ENCODE assay signal across 1 cellular context in genomic region chr4:40515398-40516293, GRCh38.
TF ChIP-seq lines count a peak whose summit lies in the region.

No MANE protein-coding gene starts in this region.

TF ChIP-seq in K562, 482 proteins besides CTCF, POLR2A, EP300 and RAD21 (continued from another document and continues in another):
- TF ChIP-seq ZNF318 (IDR thresholded peaks at IDR 0.05; ENCODE audit: borderline replicate concordance in 1 of 2, low read depth in 1 of 2), result peak in 1 of 2 experiments; percentile 48; a peak in 1 of 4 replicates
- TF ChIP-seq CC2D1A (IDR thresholded peaks at IDR 0.05), result 0 out of 2 replicates have a peak, but pooled peaks have one; percentile 40
- TF ChIP-seq ILF3 (IDR thresholded peaks at IDR 0.05; ENCODE audit: borderline replicate concordance), result no peak
- TF ChIP-seq TCF3 (CRISPR knock-in tag; IDR thresholded peaks at IDR 0.05), result peak; percentile 38; the same call in 1 of the 2 replicates
- no peak for TF ChIP-seq STAT5B (CRISPR knock-in tag; IDR thresholded peaks at IDR 0.05)
- peak; percentile 90 for TF ChIP-seq ETV1 (tag; conservative IDR thresholded peaks at IDR 0.05; ENCODE audit: low read depth)
- TF ChIP-seq BCL6 (CRISPR knock-in tag; IDR thresholded peaks at IDR 0.05), result no peak
- no peak for TF ChIP-seq ZNF778 (CRISPR knock-in tag; IDR thresholded peaks at IDR 0.05)
- no peak for TF ChIP-seq ZNF121 (CRISPR knock-in tag; conservative IDR thresholded peaks at IDR 0.05)
- no peak for TF ChIP-seq ZNF124 (CRISPR knock-in tag; IDR thresholded peaks at IDR 0.05)
- TF ChIP-seq DACH1 (IDR thresholded peaks at IDR 0.05; ENCODE audit: partially characterized antibody), result peak; percentile 40
- TF ChIP-seq CLOCK (CRISPR knock-in tag; IDR thresholded peaks at IDR 0.05; ENCODE audit: borderline replicate concordance), result no peak
- TF ChIP-seq ARID3A (IDR thresholded peaks at IDR 0.05; ENCODE audit: borderline replicate concordance, low read depth, low read length), result peak; percentile 24
- TF ChIP-seq HLTF (IDR thresholded peaks at IDR 0.05), result peak; percentile 85; the same call in 1 of the 2 replicates
- TF ChIP-seq EP400 (IDR thresholded peaks at IDR 0.05), result peak; percentile 65
- TF ChIP-seq SUPT5H (IDR thresholded peaks at IDR 0.05), result peak; percentile 67
- TF ChIP-seq TFAP4 (CRISPR knock-in tag; IDR thresholded peaks at IDR 0.05; ENCODE audit: borderline replicate concordance), result no peak; the same call in 1 of the 2 replicates
- peak; percentile 42 for TF ChIP-seq TAF1 (IDR thresholded peaks at IDR 0.05; ENCODE audit: control insufficient read depth, extremely low read depth, insufficient read depth, low read length, severe bottlenecking)
- peak; percentile 40; the same call in 1 of the 2 replicates for TF ChIP-seq ATF4 (CRISPR knock-in tag; IDR thresholded peaks at IDR 0.05)
- TF ChIP-seq POU5F1 (IDR thresholded peaks at IDR 0.05; ENCODE audit: borderline replicate concordance, low read depth, low read length, partially characterized antibody), result no peak
- TF ChIP-seq NFXL1 (CRISPR knock-in tag; IDR thresholded peaks at IDR 0.05), result no peak
- no peak for TF ChIP-seq HNRNPUL1 (IDR thresholded peaks at IDR 0.05; ENCODE audit: low read length)
- TF ChIP-seq ZC3H8 (IDR thresholded peaks at IDR 0.05), result no peak
- no peak for TF ChIP-seq GATAD2A (IDR thresholded peaks at IDR 0.05)
- no peak for TF ChIP-seq MITF (IDR thresholded peaks at IDR 0.05)
- TF ChIP-seq E2F3 (CRISPR knock-in tag; IDR thresholded peaks at IDR 0.05), result no peak
- TF ChIP-seq EWSR1 (IDR thresholded peaks at IDR 0.05; ENCODE audit: borderline replicate concordance, low read depth, partially characterized antibody), result no peak
- TF ChIP-seq TEAD4 (IDR thresholded peaks at IDR 0.05; ENCODE audit: low read length), result 0 out of 2 replicates have a peak, but pooled peaks have one; percentile 8
- no peak for TF ChIP-seq TEAD4 (CRISPR knock-in tag; IDR thresholded peaks at IDR 0.05; ENCODE audit: borderline replicate concordance)
- no peak for TF ChIP-seq TEAD2 (tag; IDR thresholded peaks at IDR 0.05)
- TF ChIP-seq CBFA2T3 (IDR thresholded peaks at IDR 0.05), result peak; percentile 32; the same call in 1 of the 2 replicates
- no peak for TF ChIP-seq BRF1 (IDR thresholded peaks at IDR 0.05; ENCODE audit: borderline replicate concordance, extremely low read depth, insufficient read length)
- peak; percentile 53 for TF ChIP-seq TAF7 (tag; IDR thresholded peaks at IDR 0.05)
- no peak for TF ChIP-seq KLF6 (CRISPR knock-in tag; IDR thresholded peaks at IDR 0.05; ENCODE audit: borderline replicate concordance)
- TF ChIP-seq BACH1 (tag; IDR thresholded peaks at IDR 0.05), result peak; percentile 31; the same call in 1 of the 2 replicates
- TF ChIP-seq TSHZ1 (CRISPR knock-in tag; IDR thresholded peaks at IDR 0.05), result no peak
- peak in 1 of 2 experiments; percentile 81; a peak in 2 of 4 replicates for TF ChIP-seq MLLT1 (IDR thresholded peaks at IDR 0.05)
